8 cellular contexts compared by ENCODE assay signal in genomic region chr12:77060136-77060882, GRCh38. TPM values are rescaled to one million over a fixed set of nuclear protein-coding genes. Genes with fewer than 3 reads are reported as not detected.
DNase-seq lines count a peak whose midpoint lies in the region; ATAC-seq and TF ChIP-seq lines count a peak whose summit lies in the region.

No MANE protein-coding gene starts in this region.

- peaks cover 31% of the 10 kb centered on the region for H3K79me2 ChIP-seq in SU-DHL-6 (ENCODE audit: insufficient read depth, low read length)

- TF ChIP-seq CTCF in GM12864 (IDR thresholded peaks at IDR 0.05; ENCODE audit: low read depth, low read length, missing control alignments) (no peak), SU-DHL-6 (IDR thresholded peaks at IDR 0.05; ENCODE audit: insufficient read depth, low read length, poor library complexity, severe bottlenecking) (no peak), transverse colon (IDR thresholded peaks at IDR 0.05) (no peak), sigmoid colon (IDR thresholded peaks at IDR 0.05) (no peak)

- no peak for TF ChIP-seq POLR2A in transverse colon (IDR thresholded peaks at IDR 0.05)
- no peak for TF ChIP-seq POLR2A in sigmoid colon (IDR thresholded peaks at IDR 0.05)

- no peaks in the 10 kb centered on the region for H3K9me2 ChIP-seq in SU-DHL-6 (replicated peaks; ENCODE audit: insufficient read depth, low read length)

- no peaks in the 10 kb centered on the region for H3F3A ChIP-seq in SU-DHL-6 (ENCODE audit: insufficient read depth)

- H3K27me3 ChIP-seq in SU-DHL-6 (ENCODE audit: low read length), result no peaks in the 10 kb centered on the region
- peaks cover 14% of the 10 kb centered on the region for H3K27me3 ChIP-seq in transverse colon
- peaks cover 0 to 38% (median 6%) of the 10 kb centered on the region in 3 donors for H3K27me3 ChIP-seq in sigmoid colon

- H3K36me3 ChIP-seq in SU-DHL-6 (ENCODE audit: low read length), result peaks cover 15% of the 10 kb centered on the region; the same call in 1 of the 2 replicates
- no peaks in the 10 kb centered on the region for H3K36me3 ChIP-seq in transverse colon
- no peaks in the 10 kb centered on the region for H3K36me3 ChIP-seq in sigmoid colon

- peak overlapping the region; percentile 17; the same call in 1 of the 2 replicates for H3K9ac ChIP-seq in SU-DHL-6 (ENCODE audit: low read length)

- peak overlapping the region; percentile 54 for H3K27ac ChIP-seq in SU-DHL-6 (ENCODE audit: low read depth, low read length)
- no peak overlapping the region for H3K27ac ChIP-seq in transverse colon
- no peak overlapping the region for H3K27ac ChIP-seq in sigmoid colon

- in situ Hi-C loops in transverse colon (cut with MboI; ENCODE audit: low pct_ligation_motif_present in 1 of 4, low pct_unique_long_range_greater_than_20kb in 1 of 4, low sequenced_read_pairs in 3 of 4), result no loop called here

- peak; percentile 68 for ATAC-seq in GM21360 (IDR thresholded peaks at IDR 0.05; ENCODE audit: unreplicated experiment)
- peak; percentile 70 for ATAC-seq in HG03175 (IDR thresholded peaks at IDR 0.05; ENCODE audit: unreplicated experiment)

- no peak overlapping the region for H2AFZ ChIP-seq in SU-DHL-6 (ENCODE audit: low read depth, low read length, severe bottlenecking)

- H3K4me3 ChIP-seq in GM12864 (ENCODE audit: low read depth, low read length), result peak overlapping the region; percentile 37
- no peak overlapping the region for H3K4me3 ChIP-seq in SU-DHL-6 (ENCODE audit: insufficient read depth, low read length, poor library complexity, severe bottlenecking)
- no peak overlapping the region for H3K4me3 ChIP-seq in transverse colon
- no peak overlapping the region for H3K4me3 ChIP-seq in sigmoid colon

- H3K9me3 ChIP-seq in SU-DHL-6 (ENCODE audit: insufficient read depth, low read length) (no peaks in the 10 kb centered on the region), transverse colon (no peaks in the 10 kb centered on the region), sigmoid colon (no peaks in the 10 kb centered on the region)

- H3K4me2 ChIP-seq in SU-DHL-6 (ENCODE audit: low read depth, low read length, poor library complexity, severe bottlenecking), result peak overlapping the region; percentile 41

- intact Hi-C loops in transverse colon (cut with DNase I; ENCODE audit: low total_unique reads) (no loop called here), sigmoid colon (cut with DNase I) (no loop called here)

- peaks cover 0 to 9% (median 8%) of the 10 kb centered on the region in 4 donors for H3K4me1 ChIP-seq in transverse colon
- H3K4me1 ChIP-seq in sigmoid colon, result peaks cover 0 to 9% (median 8%) of the 10 kb centered on the region in 4 donors

- WGBS in transverse colon (ENCODE audit: low coverage in 1 of 2), 2 donors, result 75 to 87% methylated on average over 3 of the region's 3 CpGs
- WGBS in sigmoid colon, 2 donors, result 73 to 82% methylated on average over 3 of the region's 3 CpGs

- no peaks in the 10 kb centered on the region for H4K20me1 ChIP-seq in SU-DHL-6 (ENCODE audit: low read depth, low read length)

- DNase-seq in GM12864 (ENCODE audit: low read depth), result peak; percentile 81
- no peak for DNase-seq in transverse colon
- DNase-seq in activated effector memory CD4-positive, alpha-beta T cell treated with anti-CD3 and anti-CD28 coated beads, Interleukin-2, amount 50 U/mL, for 16 hours, result no peak
- DNase-seq in T-helper 1 cell, result no peak
- DNase-seq in sigmoid colon, result no peak

- TF ChIP-seq EP300 in transverse colon (IDR thresholded peaks at IDR 0.05; ENCODE audit: low read depth), result no peak
- no peak for TF ChIP-seq EP300 in sigmoid colon (IDR thresholded peaks at IDR 0.05)

RNA-seq across cellular contexts. Expression of gene E2F7, which starts 5.1 kb away (rescaled TPM):
- under 1 TPM in 3 of 4 donors, not detected in 1; 0.20 to 0.79 (median 0.41) TPM for total RNA-seq in transverse colon
- under 1 TPM in 1 of 4 donors, not detected in 3; 0.14 TPM for total RNA-seq in sigmoid colon
- 1 to 10 TPM in 1 of 3 donors, under 1 TPM in 1, not detected in 1; 0.23 to 1.2 TPM for polyA plus RNA-seq in sigmoid colon
